23 cellular contexts compared by ENCODE assay signal in genomic region chr12:30578426-30578825, GRCh38.
"Had no signal": no experiment of that assay in that cellular context is flagged by ENCODE, and none has a peak within 500 bp of the region (broad histone marks: within the 10 kb centered on the region; RNA-seq: fewer than 3 reads in every experiment).

No MANE protein-coding gene starts in this region.

- H3K27me3 ChIP-seq: neural progenitor cell, ovary, right lobe of liver, sigmoid colon, stomach, testis, tibial artery, transverse colon, upper lobe of right lung, uterus had no signal

- H3K9me3 ChIP-seq: ovary, psoas muscle, right lobe of liver, sigmoid colon, stomach, testis, tibial artery, transverse colon, upper lobe of right lung, uterus had no signal

- DNase-seq: natural killer cell; occipital lobe; ovary; posterior cingulate gyrus; psoas muscle; right cardiac atrium; right lobe of liver; sigmoid colon; small intestine; stimulated activated CD4-positive, alpha-beta T cell treated with anti-CD3 and anti-CD28 coated beads, Interleukin-15, amount 100 ng/mL, for 24 hours; stimulated activated CD4-positive, alpha-beta T cell treated with anti-CD3 and anti-CD28 coated beads, Interleukin-2, amount 100 ng/mL, for 24 hours; stimulated activated CD4-positive, alpha-beta T cell treated with anti-CD3 and anti-CD28 coated beads, Interleukin-2, amount 100 ng/mL, for 48 hours; stimulated activated CD4-positive, alpha-beta T cell treated with anti-CD3 and anti-CD28 coated beads, Interleukin-4, amount 100 ng/mL, for 24 hours; stimulated activated naive B cell treated with anti-CD40 and anti-IgM and Interleukin-4, amounts not matched to agents 10 μg/mL and 1 μg/mL and 100 μg/mL, for 72 hours; stimulated activated naive CD4-positive, alpha-beta T cell treated with Interleukin-2 at 50 U/mL for 16 hours; stomach; testis; tibial artery; transverse colon; upper lobe of right lung; uterus had no signal

- H3K4me3 ChIP-seq: neural progenitor cell, ovary, psoas muscle, right lobe of liver, sigmoid colon, stomach, testis, tibial artery, transverse colon, upper lobe of right lung, uterus had no signal

- H3K36me3 ChIP-seq: neural progenitor cell, ovary, right lobe of liver, sigmoid colon, stomach, transverse colon, upper lobe of right lung, uterus had no signal

- H3K27ac ChIP-seq: neural progenitor cell, ovary, parathyroid adenoma, psoas muscle, right lobe of liver, sigmoid colon, stomach, testis, tibial artery, transverse colon, upper lobe of right lung, uterus had no signal

- H3K4me1 ChIP-seq: neural progenitor cell, parathyroid adenoma, psoas muscle, sigmoid colon, stomach, testis, tibial artery, transverse colon, upper lobe of right lung, uterus had no signal
